1 cellular context compared by ENCODE assay signal in genomic region chr18:57630002-57630758, GRCh38.
TF ChIP-seq lines count a peak whose summit lies in the region.

No MANE protein-coding gene starts in this region.

TF ChIP-seq in SK-N-SH, 30 proteins besides CTCF, POLR2A, EP300 and RAD21 (continued from another document):
- peak; percentile 71 for TF ChIP-seq REST (IDR thresholded peaks at IDR 0.05; ENCODE audit: low read depth, low read length)
- peak; percentile 68 for TF ChIP-seq GABPA (IDR thresholded peaks at IDR 0.05; ENCODE audit: low read depth)
- no peak; the same call in 1 of the 2 replicates for TF ChIP-seq NFIC (IDR thresholded peaks at IDR 0.05; ENCODE audit: borderline replicate concordance)
- peak; percentile 44; the same call in 1 of the 2 replicates for TF ChIP-seq SMC3 (IDR thresholded peaks at IDR 0.05; ENCODE audit: low read depth, low read length)
- TF ChIP-seq, protein P1, sequence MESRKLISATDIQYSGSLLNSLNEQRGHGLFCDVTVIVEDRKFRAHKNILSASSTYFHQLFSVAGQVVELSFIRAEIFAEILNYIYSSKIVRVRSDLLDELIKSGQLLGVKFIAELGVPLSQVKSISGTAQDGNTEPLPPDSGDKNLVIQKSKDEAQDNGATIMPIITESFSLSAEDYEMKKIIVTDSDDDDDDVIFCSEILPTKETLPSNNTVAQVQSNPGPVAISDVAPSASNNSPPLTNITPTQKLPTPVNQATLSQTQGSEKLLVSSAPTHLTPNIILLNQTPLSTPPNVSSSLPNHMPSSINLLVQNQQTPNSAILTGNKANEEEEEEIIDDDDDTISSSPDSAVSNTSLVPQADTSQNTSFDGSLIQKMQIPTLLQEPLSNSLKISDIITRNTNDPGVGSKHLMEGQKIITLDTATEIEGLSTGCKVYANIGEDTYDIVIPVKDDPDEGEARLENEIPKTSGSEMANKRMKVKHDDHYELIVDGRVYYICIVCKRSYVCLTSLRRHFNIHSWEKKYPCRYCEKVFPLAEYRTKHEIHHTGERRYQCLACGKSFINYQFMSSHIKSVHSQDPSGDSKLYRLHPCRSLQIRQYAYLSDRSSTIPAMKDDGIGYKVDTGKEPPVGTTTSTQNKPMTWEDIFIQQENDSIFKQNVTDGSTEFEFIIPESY (IDR thresholded peaks at IDR 0.05; ENCODE audit: borderline replicate concordance, low read depth), result 0 out of 2 replicates have a peak, but pooled peaks have one; percentile 73
- TF ChIP-seq MXI1 (IDR thresholded peaks at IDR 0.05; ENCODE audit: low read depth, low read length), result peak; percentile 88
- no peak for TF ChIP-seq RXRA (IDR thresholded peaks at IDR 0.05; ENCODE audit: borderline replicate concordance, low read depth)
- TF ChIP-seq FOSL2 (IDR thresholded peaks at IDR 0.05; ENCODE audit: borderline replicate concordance, low read depth), result peak; percentile 33; the same call in 1 of the 2 replicates
- TF ChIP-seq, protein P2, sequence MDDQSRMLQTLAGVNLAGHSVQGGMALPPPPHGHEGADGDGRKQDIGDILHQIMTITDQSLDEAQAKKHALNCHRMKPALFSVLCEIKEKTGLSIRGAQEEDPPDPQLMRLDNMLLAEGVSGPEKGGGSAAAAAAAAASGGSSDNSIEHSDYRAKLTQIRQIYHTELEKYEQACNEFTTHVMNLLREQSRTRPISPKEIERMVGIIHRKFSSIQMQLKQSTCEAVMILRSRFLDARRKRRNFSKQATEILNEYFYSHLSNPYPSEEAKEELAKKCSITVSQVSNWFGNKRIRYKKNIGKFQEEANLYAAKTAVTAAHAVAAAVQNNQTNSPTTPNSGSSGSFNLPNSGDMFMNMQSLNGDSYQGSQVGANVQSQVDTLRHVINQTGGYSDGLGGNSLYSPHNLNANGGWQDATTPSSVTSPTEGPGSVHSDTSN (IDR thresholded peaks at IDR 0.05), result 0 out of 2 replicates have a peak, but pooled peaks have one; percentile 38
- TF ChIP-seq, protein P3, sequence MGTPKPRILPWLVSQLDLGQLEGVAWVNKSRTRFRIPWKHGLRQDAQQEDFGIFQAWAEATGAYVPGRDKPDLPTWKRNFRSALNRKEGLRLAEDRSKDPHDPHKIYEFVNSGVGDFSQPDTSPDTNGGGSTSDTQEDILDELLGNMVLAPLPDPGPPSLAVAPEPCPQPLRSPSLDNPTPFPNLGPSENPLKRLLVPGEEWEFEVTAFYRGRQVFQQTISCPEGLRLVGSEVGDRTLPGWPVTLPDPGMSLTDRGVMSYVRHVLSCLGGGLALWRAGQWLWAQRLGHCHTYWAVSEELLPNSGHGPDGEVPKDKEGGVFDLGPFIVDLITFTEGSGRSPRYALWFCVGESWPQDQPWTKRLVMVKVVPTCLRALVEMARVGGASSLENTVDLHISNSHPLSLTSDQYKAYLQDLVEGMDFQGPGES (IDR thresholded peaks at IDR 0.05; ENCODE audit: low read depth, low read length), result no peak
- peak; percentile 100 for TF ChIP-seq ELF1 (IDR thresholded peaks at IDR 0.05)
- TF ChIP-seq YY1 (IDR thresholded peaks at IDR 0.05; ENCODE audit: low read depth), result peak; percentile 99
- no peak for TF ChIP-seq TEAD4 (IDR thresholded peaks at IDR 0.05; ENCODE audit: borderline replicate concordance, insufficient read depth)
- no peak for TF ChIP-seq JUND (IDR thresholded peaks at IDR 0.05)
- peak; percentile 89; the same call in 1 of the 2 replicates for TF ChIP-seq SIN3A (IDR thresholded peaks at IDR 0.05; ENCODE audit: borderline replicate concordance, low read depth, low read length)
- peak; percentile 56; the same call in 1 of the 2 replicates for TF ChIP-seq TAF1 (IDR thresholded peaks at IDR 0.05; ENCODE audit: borderline replicate concordance, low read depth, low read length)
- TF ChIP-seq CHD2 (IDR thresholded peaks at IDR 0.05; ENCODE audit: low read length, partially characterized antibody), result peak; percentile 82
- TF ChIP-seq TCF12 (IDR thresholded peaks at IDR 0.05), result peak; percentile 53; the same call in 1 of the 2 replicates
TF ChIP-seq in SK-N-SH: peak in this region for 18.
